1 cellular context compared by ENCODE assay signal in the genomic region with DNA sequence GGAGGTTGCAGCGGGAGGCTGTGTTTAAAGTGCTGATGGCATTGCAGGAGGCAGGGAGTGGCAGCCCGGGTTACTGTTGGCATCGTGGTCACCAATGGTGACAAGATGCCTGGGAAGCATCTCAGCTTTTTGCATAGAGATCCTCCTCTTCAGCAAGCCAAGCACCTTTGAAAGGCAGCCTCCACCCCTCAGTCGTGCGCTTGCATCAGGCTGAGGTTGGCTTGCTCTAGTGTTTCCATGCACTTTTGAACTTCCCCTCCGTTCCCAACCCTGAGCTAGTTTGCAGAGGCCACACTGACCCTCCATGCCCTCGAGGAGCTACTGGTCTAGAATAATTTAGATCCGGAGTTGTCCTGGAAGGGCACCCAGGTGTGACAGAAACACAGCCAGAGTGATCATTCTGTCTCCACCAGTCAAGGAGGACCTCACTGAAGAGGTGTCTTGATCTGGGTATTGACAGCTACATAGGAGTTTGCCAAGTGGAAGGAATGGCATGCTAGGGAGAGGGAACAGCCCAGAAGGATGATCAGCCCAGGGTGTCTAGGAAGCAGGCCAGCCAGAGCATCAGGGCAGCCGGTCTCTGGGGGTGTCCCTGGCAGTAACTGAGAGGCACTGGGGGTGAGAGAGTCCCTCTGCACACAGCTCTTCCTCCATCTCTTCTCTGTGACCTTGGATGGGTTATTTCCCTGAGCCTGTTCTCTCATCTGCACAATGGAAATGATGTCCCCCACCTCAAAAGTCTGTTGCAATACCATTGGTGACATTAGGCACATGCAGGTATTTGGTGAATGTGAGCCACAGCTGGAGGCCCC.
TF ChIP-seq lines count a peak whose summit lies in the region.

No MANE protein-coding gene starts in this region.

TF ChIP-seq in A549, 52 proteins besides CTCF, POLR2A, EP300 and RAD21 (continued from another document):
- TF ChIP-seq EHF (CRISPR knock-in tag; IDR thresholded peaks at IDR 0.05), result no peak
